Comparison of ENCODE assay signal across 20 cellular contexts in the genomic region with DNA sequence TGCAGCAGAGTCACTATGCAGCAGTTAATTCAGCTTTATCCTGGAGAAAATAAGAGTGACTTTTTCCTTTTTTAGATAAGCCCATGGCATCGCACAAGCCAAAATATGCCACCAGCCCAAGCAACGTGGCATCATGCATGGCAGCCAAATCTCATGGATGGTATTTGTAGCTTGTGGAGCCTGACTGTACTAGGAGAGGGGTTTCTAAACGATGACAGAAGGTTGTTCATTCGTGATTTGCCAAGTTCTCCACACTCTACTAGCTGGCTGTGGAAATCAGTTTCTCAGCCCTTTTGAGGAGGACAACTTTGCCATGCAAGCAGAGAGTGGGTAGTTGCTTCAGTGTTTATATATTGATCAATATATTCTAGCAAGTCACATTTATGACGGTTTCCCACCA.
"Had no signal": no experiment of that assay in that cellular context is flagged by ENCODE, and none has a peak within 500 bp of the region (broad histone marks: within the 10 kb centered on the region; RNA-seq: fewer than 3 reads in every experiment).

No MANE protein-coding gene starts in this region.

- DNase-seq: KBM-7, MV-4-11, NCI-H1048, NCI-H1105, NCI-H1417 treated with DMSO at 0.1 percent for 48 hours, NCI-H146, NCI-H1694 treated with DMSO at 0.1 percent for 48 hours, NCI-H1930, NCI-H2081, NCI-H2107, NCI-H2227 treated with DMSO at 0.1 percent for 48 hours, NCI-H510A, NCI-H524 treated with DMSO at 0.1 percent for 48 hours, NCI-H69, NCI-H774, RPMI8226, SHP77, SK-N-SH, SW 1271 had no signal

- H3K9me3 ChIP-seq: SK-N-SH had no signal

- FAIRE-seq: RCC 7860 had no signal
